ENCODE assay signal across 8 cellular contexts in the genomic region with DNA sequence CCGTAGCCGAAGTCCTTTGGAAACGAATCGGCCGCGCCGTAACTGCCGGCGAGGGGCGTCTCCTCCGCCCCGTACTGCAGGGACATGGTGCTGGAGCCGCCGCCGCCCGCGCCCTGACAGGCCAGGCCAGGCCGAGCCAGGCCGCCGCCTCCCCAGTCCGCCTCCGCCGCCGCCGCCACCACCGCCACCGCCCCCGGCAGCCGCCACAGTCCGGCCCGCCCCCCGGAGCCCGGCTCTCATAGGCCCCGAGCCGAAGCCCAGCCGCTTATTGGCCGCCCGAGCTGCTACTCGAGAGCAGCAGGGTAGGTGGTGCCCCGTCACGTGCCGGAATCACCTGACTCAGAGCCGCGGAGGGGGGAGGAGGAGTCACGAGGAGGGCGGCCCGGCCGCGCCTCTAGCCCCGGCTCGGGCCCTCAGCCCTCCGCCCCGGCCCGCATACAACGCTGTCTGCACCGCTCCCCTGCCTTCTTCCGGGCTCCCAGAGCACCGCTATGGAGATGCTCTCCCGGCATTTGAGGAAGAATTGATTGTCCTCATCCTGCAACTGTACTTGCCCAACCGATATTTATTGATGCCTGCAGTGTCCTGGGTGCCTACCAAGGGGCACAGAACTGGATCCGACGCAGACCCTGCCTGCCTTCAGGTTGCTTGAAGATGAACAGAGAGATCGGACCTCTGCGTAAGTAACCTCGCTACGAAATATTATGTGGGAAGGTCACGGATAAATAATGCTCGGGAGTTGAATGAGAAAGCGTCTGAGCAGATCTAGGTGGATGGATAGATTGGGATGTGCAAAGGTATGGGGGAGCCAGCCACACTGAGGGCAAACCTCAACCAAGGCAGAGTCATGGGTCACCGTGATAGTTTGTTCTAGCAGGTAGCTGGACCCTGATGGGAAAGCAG.
DNase-seq lines count a peak whose midpoint lies in the region; ATAC-seq lines count a peak whose summit lies in the region.

TSS of gene RRAGC (minus strand) at position 212 of the 903 bp plus-strand sequence. CDS start at position 86, 126 bp downstream.

- no peaks in the 10 kb centered on the region for H3K27me3 ChIP-seq in BLaER1

- no peaks in the 10 kb centered on the region for H3K9me3 ChIP-seq in BLaER1

- peak within 1 kb of the TSS; percentile 80 for H3K9ac ChIP-seq in BLaER1

- peak within 1 kb of the TSS; percentile 84 for H3K4me3 ChIP-seq in BLaER1

- ATAC-seq in GM19324 (IDR thresholded peaks at IDR 0.05; ENCODE audit: low FRiP score, unreplicated experiment) (peak; percentile 91), HG03460 (IDR thresholded peaks at IDR 0.05; ENCODE audit: unreplicated experiment) (peak; percentile 88)

- peak; percentile 96 to 100 for DNase-seq in NCI-H526 (lab: John Stamatoyannopoulos, UW)
- peak; percentile 99 for DNase-seq in activated CD4-positive, alpha-beta T cell treated with anti-CD3 and anti-CD28 coated beads for 48 hours
- DNase-seq in kidney tubule cell (ENCODE audit: low spot score) = peak; percentile 98
- peak; percentile 94 to 95 for DNase-seq in stimulated activated CD4-positive, alpha-beta T cell treated with anti-CD3 and anti-CD28 coated beads, Interleukin-1b, Interleukin-23, amount 100 ng/mL, for 1 hour (ENCODE audit: low read depth in 2 of 2)

- peak within 1 kb of the TSS; percentile 96 for H3K4me2 ChIP-seq in BLaER1

- H3K27ac ChIP-seq in BLaER1 = peak within 1 kb of the TSS; percentile 54
- H3K27ac ChIP-seq in cingulate gyrus (ENCODE audit: low read depth, low read length) = peak within 1 kb of the TSS; percentile 88

- H3K36me3 ChIP-seq in BLaER1 = peaks cover 40% of the 10 kb centered on the region

- peaks cover 30% of the 10 kb centered on the region for H4K20me1 ChIP-seq in BLaER1

- H3K4me1 ChIP-seq in BLaER1 = peaks cover 34% of the 10 kb centered on the region

Comparison
In these comparisons a context has a peak if more than half of its experiments do, and no peak if none do; other contexts are left out.
1. Peak in every context shown above with its lines: DNase-seq, ATAC-seq, H3K4me3 ChIP-seq and H3K27ac ChIP-seq.